ENCODE assay signal across 13 cellular contexts in the genomic region with DNA sequence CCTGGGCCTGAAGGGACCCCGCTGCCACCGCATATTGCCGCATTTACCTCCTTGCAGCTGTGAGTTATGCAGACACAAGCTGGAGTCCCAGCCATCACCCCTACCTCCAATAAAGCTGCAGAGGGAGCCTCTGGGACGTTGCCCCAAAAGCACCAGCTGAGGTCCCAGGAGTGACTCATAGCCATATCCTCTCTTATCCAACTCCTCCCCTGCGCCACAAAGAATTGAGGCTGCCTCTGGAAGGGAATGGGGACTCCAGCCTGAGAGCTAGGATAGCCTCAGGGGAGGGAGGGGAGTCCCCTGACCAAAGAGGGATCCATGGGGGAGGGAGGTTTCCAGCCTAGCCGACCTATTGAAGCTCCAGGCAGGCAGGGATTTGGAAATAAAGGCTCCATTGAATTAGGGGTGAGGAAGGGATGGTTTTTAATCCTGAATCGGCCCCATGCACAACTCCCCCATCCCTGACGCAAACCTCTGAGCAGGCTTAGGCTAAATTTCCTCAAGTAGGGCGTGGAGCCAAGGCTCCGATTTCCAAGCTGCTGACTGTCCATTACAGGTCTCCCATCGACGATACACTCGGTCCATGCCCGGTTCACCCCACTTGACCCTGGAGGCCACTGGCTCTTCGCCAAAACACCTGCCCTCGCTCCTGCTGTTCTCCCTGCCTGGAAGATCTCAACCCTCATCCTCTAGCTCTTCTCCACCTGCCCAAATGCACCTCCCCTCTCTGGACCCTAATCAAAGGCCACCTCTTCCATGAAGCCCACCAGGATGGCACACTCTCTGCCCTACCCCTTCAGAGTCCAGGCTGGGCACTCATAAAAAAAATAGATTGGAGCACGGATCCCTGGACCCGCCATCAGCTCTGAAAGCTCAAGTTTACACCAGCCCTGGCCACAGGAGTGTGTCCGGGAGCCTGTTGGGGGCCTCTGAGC. TPM values are rescaled to one million over a fixed set of nuclear protein-coding genes. Genes with fewer than 3 reads are reported as not detected.
DNase-seq lines count a peak whose midpoint lies in the region; TF ChIP-seq lines count a peak whose summit lies in the region.
"Had no signal": no experiment of that assay in that cellular context is flagged by ENCODE, and none has a peak within 500 bp of the region (broad histone marks: within the 10 kb centered on the region; RNA-seq: fewer than 3 reads in every experiment).

No MANE protein-coding gene starts in this region.

- 63 to 78% (median 68%) methylated on average over 13 to 19 of the region's 19 CpGs for WGBS in adrenal gland, 4 donors
- 77% methylated on average over 19 of the region's 19 CpGs; no CpG with 5 or more reads in 1 of the 2 donors for WGBS in transverse colon (ENCODE audit: low coverage in 1 of 2), 2 donors
- 84% methylated on average over 19 of the region's 19 CpGs for WGBS in hepatocyte (ENCODE audit: low lambda C conversion rate, missing lambda C conversion rate)

- H3K4me2 ChIP-seq in hepatocyte, result no peak overlapping the region

- H3K4me1 ChIP-seq in adrenal gland (replicated peaks in 1 of 2) (peaks cover 0 to 23% of the 10 kb centered on the region in 2 donors), transverse colon (peaks cover 0 to 3% (median 0%) of the 10 kb centered on the region in 4 donors), hepatocyte (ENCODE audit: insufficient read depth) (peaks cover 4% of the 10 kb centered on the region)

- intact Hi-C loops in adrenal gland (cut with DNase I), result loop anchor here in 1 of 2 donors (10.0 kb wide), 2 partner anchors 83 to 163 kb away; a partner anchor contains a TSS
- intact Hi-C loops in transverse colon (cut with DNase I; ENCODE audit: low total_unique reads), result loop anchor here (10.0 kb wide), 2 partner anchors 93 to 143 kb away; no protein-coding TSS in a partner anchor

- TF ChIP-seq POLR2A in adrenal gland (IDR thresholded peaks at IDR 0.05) (no peak), transverse colon (IDR thresholded peaks at IDR 0.05) (no peak)

- H2AFZ ChIP-seq in hepatocyte, result no peak overlapping the region

- in situ Hi-C loops in transverse colon (cut with MboI; ENCODE audit: low pct_ligation_motif_present in 1 of 4, low pct_unique_long_range_greater_than_20kb in 1 of 4, low sequenced_read_pairs in 3 of 4), result loop anchor here in 3 of 4 donors (25.0 kb wide), 1 partner anchor 166 kb away; a partner anchor contains a TSS

- H3K36me3 ChIP-seq in adrenal gland (replicated peaks in 1 of 2), result no peaks in the 10 kb centered on the region
- H3K36me3 ChIP-seq in transverse colon, result no peaks in the 10 kb centered on the region
- no peaks in the 10 kb centered on the region for H3K36me3 ChIP-seq in hepatocyte (replicated peaks; ENCODE audit: insufficient read depth, low read depth)
- H3K36me3 ChIP-seq: thoracic aorta had no signal

- H3K9me2 ChIP-seq in hepatocyte (replicated peaks; ENCODE audit: insufficient read depth), result no peaks in the 10 kb centered on the region

- H3K27me3 ChIP-seq in adrenal gland, result no peaks in the 10 kb centered on the region
- no peaks in the 10 kb centered on the region for H3K27me3 ChIP-seq in transverse colon
- no peaks in the 10 kb centered on the region for H3K27me3 ChIP-seq in hepatocyte

- peak overlapping the region in 1 of 5 donors; percentile 1 for H3K27ac ChIP-seq in adrenal gland
- H3K27ac ChIP-seq in transverse colon, result no peak overlapping the region
- no peak overlapping the region for H3K27ac ChIP-seq in hepatocyte
- H3K27ac ChIP-seq: thoracic aorta had no signal

- no peaks in the 10 kb centered on the region for H3K9me3 ChIP-seq in adrenal gland (replicated peaks in 1 of 3)
- H3K9me3 ChIP-seq in transverse colon, result no peaks in the 10 kb centered on the region
- no peaks in the 10 kb centered on the region for H3K9me3 ChIP-seq in hepatocyte (ENCODE audit: low read depth)
- H3K9me3 ChIP-seq: thoracic aorta had no signal

- no peaks in the 10 kb centered on the region for H4K20me1 ChIP-seq in hepatocyte (ENCODE audit: insufficient read depth, poor library complexity, severe bottlenecking)

- TF ChIP-seq EP300 in transverse colon (IDR thresholded peaks at IDR 0.05; ENCODE audit: low read depth), result no peak

- TF ChIP-seq CTCF in AG10803 (conservative IDR thresholded peaks at IDR 0.05; ENCODE audit: low read length), result peak; percentile 12; the same call in 1 of the 2 replicates
- TF ChIP-seq CTCF in adrenal gland (IDR thresholded peaks at IDR 0.05), result no peak
- no peak for TF ChIP-seq CTCF in transverse colon (IDR thresholded peaks at IDR 0.05)
- TF ChIP-seq CTCF in hepatocyte (IDR thresholded peaks at IDR 0.05; ENCODE audit: poor library complexity), result no peak

- no peaks in the 10 kb centered on the region for H3K79me2 ChIP-seq in hepatocyte

- H3K4me3 ChIP-seq in AG10803 (ENCODE audit: low read length), result no peak overlapping the region
- no peak overlapping the region for H3K4me3 ChIP-seq in adrenal gland
- H3K4me3 ChIP-seq in transverse colon, result no peak overlapping the region
- no peak overlapping the region for H3K4me3 ChIP-seq in hepatocyte
- H3K4me3 ChIP-seq: thoracic aorta had no signal

- peak; percentile 50 for DNase-seq in AG10803 (ENCODE audit: low read depth)
- peak; percentile 58 for DNase-seq in HS-27A (ENCODE audit: low read depth)
- peak in 5 of 7 donors; percentile 46 to 64 (median 59) for DNase-seq in adrenal gland
- DNase-seq in hepatic stellate cell (ENCODE audit: low spot score), result peak; percentile 90
- DNase-seq in hypothalamus (lab: John Stamatoyannopoulos, UW), result no peak
- DNase-seq in transverse colon, result no peak
- DNase-seq in hepatocyte (ENCODE audit: low spot score), result no peak
- DNase-seq in DMS153 (lab: John Stamatoyannopoulos, UW), result no peak
- DNase-seq: activated CD4-positive, alpha-beta T cell treated with anti-CD3 and anti-CD28 coated beads for 4 hours; activated naive CD8-positive, alpha-beta T cell treated with anti-CD3 and anti-CD28 coated beads, Interleukin-2, amount 10 ng/mL, durations not matched to agents 7 days and 5 days; Karpas-422 had no signal

RNA-seq across cellular contexts. Expression of a gene that starts 27.5 kb away (rescaled TPM):
- total RNA-seq in adrenal gland (1 to 10 TPM; 1.0 to 7.8 (median 3.9) TPM), transverse colon (1 to 10 TPM in 1 of 4 donors, under 1 TPM in 2, not detected in 1; 0.41 to 8.4 (median 0.79) TPM), hepatocyte (3.9 and 5.4 TPM in 2 replicates)
- polyA plus RNA-seq in adrenal gland (1 to 10 TPM in 1 of 3 donors, under 1 TPM in 2; 0.72 to 1.6 (median 0.98) TPM), hepatocyte (10.5 and 11.8 TPM in 2 replicates)
- total RNA-seq: thoracic aorta had no signal

RNA-seq across cellular contexts. Expression of a gene that starts 36.9 kb away (rescaled TPM):
- total RNA-seq in adrenal gland (not detected), transverse colon (not detected), hepatocyte (not detected in 2 replicates)
- polyA plus RNA-seq in adrenal gland (not detected), hepatocyte (not detected in 2 replicates)
- total RNA-seq: activated naive CD8-positive, alpha-beta T cell treated with anti-CD3 and anti-CD28 coated beads, Interleukin-2, amount 10 ng/mL, durations not matched to agents 7 days and 5 days; glomerular endothelial cell; thoracic aorta had no signal

Comparison
In these comparisons a context has a peak if more than half of its experiments do, and no peak if none do; other contexts are left out.
1. DNase-seq: peak in AG10803 (single experiment), HS-27A (single experiment), adrenal gland (5 of 7) and hepatic stellate cell (single experiment); none in hypothalamus (0 of 51), transverse colon (single experiment), hepatocyte (single experiment) and DMS153 (single experiment).